In genomic region chr10:34705563-34705962, GRCh38 we compare ENCODE assay signal across 21 cellular contexts.
A peak's percentile ranks its signal among the peaks of the same experiment; 100 is the strongest.
DNase-seq lines count a peak whose midpoint lies in the region; ATAC-seq, FAIRE-seq and TF ChIP-seq lines count a peak whose summit lies in the region.
"Had no signal": no experiment of that assay in that cellular context is flagged by ENCODE, and none has a peak within 500 bp of the region (broad histone marks: within the 10 kb centered on the region; RNA-seq: fewer than 3 reads in every experiment).

No MANE protein-coding gene starts in this region.

- no peaks in the 10 kb centered on the region for H3K27me3 ChIP-seq in Loucy (ENCODE audit: insufficient read depth, low read length, poor library complexity, severe bottlenecking)
- H3K27me3 ChIP-seq in lower lobe of right lung (ENCODE audit: low read depth): no peaks in the 10 kb centered on the region
- H3K27me3 ChIP-seq: ascending aorta, spleen had no signal

- no peak for DNase-seq in A549 (ENCODE audit: low read depth in 1 of 2, low spot score in 1 of 2)
- DNase-seq in lower lobe of right lung: no peak
- DNase-seq in G401 (ENCODE audit: low spot score): no peak
- no peak for DNase-seq in hippocampal formation (lab: John Stamatoyannopoulos, UW)
- no peak for DNase-seq in activated naive CD4-positive, alpha-beta T cell treated with Interleukin-2 at 50 U/mL for 16 hours
- DNase-seq: activated CD4-positive, alpha-beta memory T cell treated with anti-CD3 and anti-CD28 coated beads, Interleukin-2, amount 10 ng/mL, durations not matched to agents 7 days and 5 days; activated naive CD4-positive, alpha-beta T cell treated with anti-CD3 and anti-CD28 coated beads, Interleukin-2, amount 10 ng/mL, durations not matched to agents 7 days and 5 days; activated T-cell treated with anti-CD3 and anti-CD28 coated beads, Interleukin-2, amount 50 U/mL, for 1 hour; cerebellar nuclear complex; effector memory CD8-positive, alpha-beta T cell; head of caudate nucleus; NCI-H1930; NCI-H446 treated with DMSO at 0.1 percent for 48 hours; spleen; T-cell had no signal

- no peak for TF ChIP-seq RAD21 in A549 (conservative IDR thresholded peaks at IDR 0.05 in 1 of 2, IDR thresholded peaks at IDR 0.05 in 1 of 2)

- ATAC-seq in A549 (no peak), GM19372 (IDR thresholded peaks at IDR 0.05; ENCODE audit: low read depth, unreplicated experiment) (peak; percentile 64), lower lobe of right lung (no peak), HG02981 (IDR thresholded peaks at IDR 0.05; ENCODE audit: unreplicated experiment) (no peak)
- ATAC-seq: effector memory CD8-positive, alpha-beta T cell; natural killer cell treated with Interleukin-12 subunit alpha and Interleukin-12 subunit beta and Interleukin-15 and Interleukin-18, amount 100 ng/mL, for 72 hours; T-cell had no signal

- TF ChIP-seq CTCF in A549 (IDR thresholded peaks at IDR 0.05): no peak
- TF ChIP-seq CTCF in Loucy (conservative IDR thresholded peaks at IDR 0.05; ENCODE audit: low read length): no peak
- no peak for TF ChIP-seq CTCF in lower lobe of right lung (IDR thresholded peaks at IDR 0.05)

- intact Hi-C loops in lower lobe of right lung (cut with DNase I): no loop called here

- no peak overlapping the region for H2AFZ ChIP-seq in Loucy (ENCODE audit: low read length)

- H3K9ac ChIP-seq in Loucy (ENCODE audit: low read depth, low read length, poor library complexity, severe bottlenecking): no peak overlapping the region

- in situ Hi-C loops in G401 (cut with HindIII; ENCODE audit: low sequenced_read_pairs): no loop called here

- H3K27ac ChIP-seq in A549 (peak overlapping the region; percentile 1 to 54; a peak in 3 of 6 replicates), lower lobe of right lung (peak overlapping the region; percentile 44)
- H3K27ac ChIP-seq: prostate gland, spleen had no signal

- H3K4me1 ChIP-seq in A549: peaks cover 94% of the 10 kb centered on the region
- H3K4me1 ChIP-seq in Loucy (ENCODE audit: insufficient read depth, low read length, poor library complexity, severe bottlenecking): peaks cover 29% of the 10 kb centered on the region
- H3K4me1 ChIP-seq in lower lobe of right lung: peaks cover 63% of the 10 kb centered on the region
- H3K4me1 ChIP-seq: prostate gland, spleen had no signal

- peaks cover 71% of the 10 kb centered on the region for H3K79me2 ChIP-seq in Loucy (ENCODE audit: insufficient read depth, low read length)

- no peak for FAIRE-seq in A549 (lab: Jason Lieb, UNC)

- H3K4me2 ChIP-seq in A549: peak overlapping the region; percentile 59; the same call in 2 of the 3 replicates
- H3K4me2 ChIP-seq in Loucy (ENCODE audit: low read depth, low read length, poor library complexity, severe bottlenecking): peak overlapping the region; percentile 4

- POLR2A ChIA-PET in A549 (lab: Yijun Ruan, JAX): no interaction called here

- CTCF ChIA-PET in A549 (lab: Yijun Ruan, JAX): interaction anchor here (0.6 to 2.8 kb wide), 4 partner anchors 11 to 49 kb away, joined by 3 to 8 read pairs (median 5); no protein-coding TSS in a partner anchor

- H3K36me3 ChIP-seq in Loucy (ENCODE audit: insufficient read depth, low read length) (no peaks in the 10 kb centered on the region), lower lobe of right lung (no peaks in the 10 kb centered on the region)
- H3K36me3 ChIP-seq: ascending aorta, prostate gland, spleen had no signal

- H3F3A ChIP-seq in Loucy (ENCODE audit: low read depth): no peaks in the 10 kb centered on the region

- TF ChIP-seq EP300 in A549 (IDR thresholded peaks at IDR 0.05): no peak

- H3K4me3 ChIP-seq in A549 (no peak overlapping the region), Loucy (ENCODE audit: low read length, poor library complexity, severe bottlenecking) (no peak overlapping the region), lower lobe of right lung (no peak overlapping the region)
- H3K4me3 ChIP-seq: ascending aorta, prostate gland, spleen had no signal

- 53% methylated on average over 1 of the region's 1 CpG for WGBS in A549 (ENCODE audit: missing lambda C conversion rate)

- H3K9me3 ChIP-seq in A549 (no peaks in the 10 kb centered on the region), Loucy (ENCODE audit: insufficient read depth, low read depth, low read length) (no peaks in the 10 kb centered on the region), lower lobe of right lung (no peaks in the 10 kb centered on the region)
- H3K9me3 ChIP-seq: ascending aorta, prostate gland, spleen had no signal

- H3K9me2 ChIP-seq in Loucy (replicated peaks; ENCODE audit: low read depth, low read length): no peaks in the 10 kb centered on the region

- no peak for TF ChIP-seq POLR2A in A549 (IDR thresholded peaks at IDR 0.05; ENCODE audit: low read length)

- peaks cover 58% of the 10 kb centered on the region for H4K20me1 ChIP-seq in Loucy (ENCODE audit: insufficient read depth, low read length, poor library complexity, severe bottlenecking)

TF ChIP-seq in A549, 52 proteins besides CTCF, POLR2A, EP300 and RAD21 (continues in another document):
- TF ChIP-seq NPAS2 (CRISPR knock-in tag; IDR thresholded peaks at IDR 0.05; ENCODE audit: borderline replicate concordance) (no peak), RFX5 (IDR thresholded peaks at IDR 0.05) (no peak), TFCP2L1 (CRISPR knock-in tag; IDR thresholded peaks at IDR 0.05) (no peak), PHF8 (IDR thresholded peaks at IDR 0.05; ENCODE audit: borderline replicate concordance, low read depth) (no peak), RCOR1 (IDR thresholded peaks at IDR 0.05; ENCODE audit: low read depth, low read length) (no peak), KDM1A (IDR thresholded peaks at IDR 0.05; ENCODE audit: low read depth) (no peak), MAX (IDR thresholded peaks at IDR 0.05) (no peak), USF2 (IDR thresholded peaks at IDR 0.05) (no peak), FOSL2 (IDR thresholded peaks at IDR 0.05) (no peak), FOSL2 (CRISPR knock-in tag; IDR thresholded peaks at IDR 0.05) (no peak), JUNB (IDR thresholded peaks at IDR 0.05) (no peak), ZSCAN20 (CRISPR knock-in tag; IDR thresholded peaks at IDR 0.05) (no peak), PBX3 (IDR thresholded peaks at IDR 0.05) (no peak), HOXA7 (CRISPR knock-in tag; IDR thresholded peaks at IDR 0.05) (no peak), POLR2AphosphoS2 (conservative IDR thresholded peaks at IDR 0.05; ENCODE audit: low read length) (no peak), MAZ (IDR thresholded peaks at IDR 0.05; ENCODE audit: borderline replicate concordance, low read depth, low read length) (no peak), REST (IDR thresholded peaks at IDR 0.05) (no peak), ESRRA (IDR thresholded peaks at IDR 0.05; ENCODE audit: borderline replicate concordance, low read length) (no peak)
